ENCODE assay signal across 9 cellular contexts in genomic region chr11:72584933-72585597, GRCh38.
DNase-seq lines count a peak whose midpoint lies in the region; ATAC-seq and TF ChIP-seq lines count a peak whose summit lies in the region.
"Had no signal": no experiment of that assay in that cellular context is flagged by ENCODE, and none has a peak within 500 bp of the region (broad histone marks: within the 10 kb centered on the region; RNA-seq: fewer than 3 reads in every experiment).

No MANE protein-coding gene starts in this region.

- H3K27me3 ChIP-seq in stomach, result peaks cover 0 to 62% (median 33%) of the 10 kb centered on the region in 3 donors

- H3K4me3 ChIP-seq in iPS-18c (ENCODE audit: insufficient read depth, low read depth, low read length) (peak overlapping the region; percentile 50), stomach (peak overlapping the region in 3 of 4 donors; percentile 9 to 32 (median 25))
- H3K4me3 ChIP-seq: lung had no signal

- H3K27ac ChIP-seq in stomach, result no peak overlapping the region

- H3K4me1 ChIP-seq in stomach, result peaks cover 13 to 28% (median 22%) of the 10 kb centered on the region in 4 donors

- intact Hi-C loops in activated CD4-positive, alpha-beta memory T cell treated with anti-CD3 and anti-CD28 coated beads for 36 hours (cut with micrococcal nuclease), result loop anchor here (1.0 kb wide), 2 partner anchors 58 to 99 kb away; no protein-coding TSS in a partner anchor
- intact Hi-C loops in stomach (cut with DNase I; ENCODE audit: low total_unique reads), result no loop called here

- CTCF ChIA-PET in activated CD4-positive, alpha-beta memory T cell treated with anti-CD3 and anti-CD28 coated beads for 36 hours (lab: Charles Lee), result interaction anchor here (0.6 to 9.1 kb wide), 19 partner anchors 8 to 262 kb away, joined by 3 to 155 read pairs (median 4); no protein-coding TSS in a partner anchor

- H3K4me3 Mint-ChIP-seq in activated T-cell treated with anti-CD3 and anti-CD28 coated beads, Interleukin-2, amount 50 U/mL, for 72 hours, result peak overlapping the region; percentile 67 to 81
- peak overlapping the region; percentile 72 for H3K4me3 Mint-ChIP-seq in activated CD4-positive, alpha-beta memory T cell treated with anti-CD3 and anti-CD28 coated beads for 36 hours
- no peak overlapping the region for H3K4me3 Mint-ChIP-seq in progenitor cell of endocrine pancreas (ENCODE audit: low read depth)

- DNase-seq in activated T-cell treated with anti-CD3 and anti-CD28 coated beads, Interleukin-2, amount 50 U/mL, for 72 hours, result no peak
- DNase-seq in activated T-cell treated with anti-CD3 and anti-CD28 coated beads, Interleukin-2, amount 50 U/mL, for 1 hour, result no peak
- DNase-seq in activated CD4-positive, alpha-beta memory T cell treated with anti-CD3 and anti-CD28 coated beads for 36 hours, result peak; percentile 22
- DNase-seq in stomach (no peak), C1 segment of cervical spinal cord (lab: John Stamatoyannopoulos, UW) (no peak), progenitor cell of endocrine pancreas (ENCODE audit: low spot score, unreplicated experiment) (no peak)

- peaks cover 29% of the 10 kb centered on the region for H3K4me1 Mint-ChIP-seq in activated T-cell treated with anti-CD3 and anti-CD28 coated beads, Interleukin-2, amount 50 U/mL, for 72 hours (ENCODE audit: low read depth)
- peaks cover 23% of the 10 kb centered on the region for H3K4me1 Mint-ChIP-seq in activated CD4-positive, alpha-beta memory T cell treated with anti-CD3 and anti-CD28 coated beads for 36 hours (ENCODE audit: low read depth)
- peaks cover 2% of the 10 kb centered on the region for H3K4me1 Mint-ChIP-seq in progenitor cell of endocrine pancreas (ENCODE audit: low read depth)

- TF ChIP-seq EP300 in stomach (IDR thresholded peaks at IDR 0.05), result no peak

- POLR2A ChIA-PET in activated CD4-positive, alpha-beta memory T cell treated with anti-CD3 and anti-CD28 coated beads for 36 hours (lab: Charles Lee), result no interaction called here

- H3K9me3 ChIP-seq in iPS-18c (ENCODE audit: control insufficient read depth, insufficient read depth, low read length) (peaks cover 2% of the 10 kb centered on the region), stomach (no peaks in the 10 kb centered on the region)

- H3K27ac Mint-ChIP-seq in activated T-cell treated with anti-CD3 and anti-CD28 coated beads, Interleukin-2, amount 50 U/mL, for 72 hours, result no peak overlapping the region
- no peak overlapping the region for H3K27ac Mint-ChIP-seq in activated CD4-positive, alpha-beta memory T cell treated with anti-CD3 and anti-CD28 coated beads for 36 hours
- no peak overlapping the region for H3K27ac Mint-ChIP-seq in progenitor cell of endocrine pancreas

- H3K36me3 ChIP-seq in stomach, result peaks cover 0 to 37% (median 20%) of the 10 kb centered on the region in 4 donors

- no peak for TF ChIP-seq POLR2A in stomach (IDR thresholded peaks at IDR 0.05)

- TF ChIP-seq CTCF in stomach (IDR thresholded peaks at IDR 0.05), result no peak
- no peak for TF ChIP-seq CTCF in progenitor cell of endocrine pancreas (IDR thresholded peaks at IDR 0.05; ENCODE audit: unreplicated experiment)

- H3K9me3 Mint-ChIP-seq in activated T-cell treated with anti-CD3 and anti-CD28 coated beads, Interleukin-2, amount 50 U/mL, for 72 hours, result no peaks in the 10 kb centered on the region
- no peaks in the 10 kb centered on the region for H3K9me3 Mint-ChIP-seq in activated CD4-positive, alpha-beta memory T cell treated with anti-CD3 and anti-CD28 coated beads for 36 hours
- H3K9me3 Mint-ChIP-seq in progenitor cell of endocrine pancreas (ENCODE audit: low read depth), result no peaks in the 10 kb centered on the region

- H3K36me3 Mint-ChIP-seq in activated T-cell treated with anti-CD3 and anti-CD28 coated beads, Interleukin-2, amount 50 U/mL, for 72 hours (ENCODE audit: insufficient read depth in 2 of 2), result peaks cover 0 to 1% of the 10 kb centered on the region in 2 donors
- H3K36me3 Mint-ChIP-seq in activated CD4-positive, alpha-beta memory T cell treated with anti-CD3 and anti-CD28 coated beads for 36 hours, result no peaks in the 10 kb centered on the region
- H3K36me3 Mint-ChIP-seq in progenitor cell of endocrine pancreas (ENCODE audit: insufficient read depth), result no peaks in the 10 kb centered on the region

- peak; percentile 14 to 16 for ATAC-seq in activated T-cell treated with anti-CD3 and anti-CD28 coated beads, Interleukin-2, amount 50 U/mL, for 72 hours (replicated peaks in 1 of 2)
- no peak for ATAC-seq in HG03196 (IDR thresholded peaks at IDR 0.05; ENCODE audit: unreplicated experiment)

- 37 to 42% (median 41%) methylated on average over 11 to 12 of the region's 12 CpGs for WGBS in stomach, 5 donors

- H3K27me3 Mint-ChIP-seq in activated T-cell treated with anti-CD3 and anti-CD28 coated beads, Interleukin-2, amount 50 U/mL, for 72 hours (ENCODE audit: low read depth), result peaks cover 36% of the 10 kb centered on the region
- peaks cover 27% of the 10 kb centered on the region for H3K27me3 Mint-ChIP-seq in activated CD4-positive, alpha-beta memory T cell treated with anti-CD3 and anti-CD28 coated beads for 36 hours
- peaks cover 87% of the 10 kb centered on the region for H3K27me3 Mint-ChIP-seq in progenitor cell of endocrine pancreas
